ENCODE assay signal across 18 cellular contexts in genomic region chr9:121690766-121691165, GRCh38.
"Had no signal": no experiment of that assay in that cellular context is flagged by ENCODE, and none has a peak within 500 bp of the region (broad histone marks: within the 10 kb centered on the region; RNA-seq: fewer than 3 reads in every experiment).

No MANE protein-coding gene starts in this region.

- H3K36me3 ChIP-seq: breast epithelium, tibial nerve had no signal

- H3K4me1 ChIP-seq: breast epithelium, foreskin keratinocyte had no signal

- ATAC-seq: activated CD4-positive, CD25-positive, alpha-beta regulatory T cell treated with anti-CD3 and anti-CD28 coated beads, Interleukin-2, amount 50 U/mL, for 24 hours; activated naive CD8-positive, alpha-beta T cell treated with anti-CD3 and anti-CD28 coated beads, Interleukin-2, amount 50 U/mL, for 24 hours; activated T-helper 17 cell treated with anti-CD3 and anti-CD28 coated beads, Interleukin-2, amount 50 U/mL, for 72 hours; foreskin keratinocyte; natural killer cell treated with Interleukin-12 subunit alpha and Interleukin-12 subunit beta and Interleukin-15 and Interleukin-18, amount 100 ng/mL, for 72 hours; T-cell had no signal

- H3K9me3 ChIP-seq: breast epithelium, tibial nerve had no signal

- DNase-seq: activated CD4-positive, alpha-beta T cell treated with anti-CD3 and anti-CD28 coated beads, Interleukin-2, amount 50 U/mL, for 4 hours; activated naive CD4-positive, alpha-beta T cell treated with anti-CD3 and anti-CD28 coated beads for 36 hours; activated naive CD8-positive, alpha-beta T cell treated with anti-CD3 and anti-CD28 coated beads, Interleukin-2, amount 50 U/mL, for 24 hours; aorta; cerebellar nuclear complex; effector CD8-positive, alpha-beta T cell; foreskin keratinocyte; head of caudate nucleus; occipital lobe; stimulated activated CD4-positive, alpha-beta T cell treated with anti-CD3 and anti-CD28 coated beads, Interleukin-12 subunit alpha, Interleukin-12 subunit beta, amount 100 ng/mL, for 4 hours; stimulated activated CD4-positive, alpha-beta T cell treated with anti-CD3 and anti-CD28 coated beads, Interleukin-2, amount 100 ng/mL, for 24 hours; T-cell; T-helper 9 cell had no signal

- H3K27me3 ChIP-seq: breast epithelium, foreskin keratinocyte, tibial nerve had no signal

- H3K27ac ChIP-seq: breast epithelium, foreskin keratinocyte, tibial nerve had no signal

- H3K4me3 ChIP-seq: breast epithelium, tibial nerve had no signal
